ENCODE assay signal across 8 cellular contexts in the genomic region with DNA sequence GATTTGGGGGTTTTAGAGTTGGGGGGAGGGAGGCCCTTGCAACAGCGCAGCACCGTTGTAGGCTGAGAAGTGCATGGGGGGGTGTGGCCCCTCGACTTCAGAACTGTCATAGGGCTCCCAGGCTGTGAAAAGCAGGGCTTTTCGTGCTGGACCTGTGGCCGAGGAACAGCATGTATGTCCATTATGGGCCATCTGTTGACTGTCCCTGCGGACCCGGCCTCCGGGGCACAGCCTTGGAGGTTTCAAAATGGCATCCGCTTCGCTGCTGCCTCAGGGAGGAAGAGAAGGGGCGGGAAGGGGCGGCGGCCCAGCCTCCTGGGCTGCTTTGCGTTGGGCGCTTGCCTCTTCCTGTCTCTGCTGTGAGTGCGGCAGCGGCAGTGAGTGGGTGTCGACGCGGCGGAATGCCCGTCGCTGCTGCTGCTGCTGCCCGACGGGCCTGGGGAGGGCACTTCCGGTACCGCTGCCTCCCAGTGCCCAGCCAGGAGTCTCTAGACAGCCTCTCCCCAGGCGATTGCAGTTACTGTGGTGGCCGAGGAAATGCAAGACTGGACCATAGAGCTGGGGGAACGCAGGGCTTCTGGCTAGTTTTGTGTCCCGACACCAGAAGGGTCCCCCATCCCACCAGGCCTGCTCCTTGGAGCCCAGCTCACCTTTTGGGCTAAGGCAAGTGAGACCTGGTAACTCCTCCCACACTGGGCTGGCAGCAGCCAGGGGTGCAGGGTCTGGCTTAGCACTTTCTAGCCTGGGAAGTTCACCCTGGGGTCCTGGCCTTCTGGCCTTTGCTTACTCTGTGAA. TPM values are rescaled to one million over a fixed set of nuclear protein-coding genes. Genes with fewer than 3 reads are reported as not detected.
DNase-seq lines count a peak whose midpoint lies in the region; ATAC-seq, FAIRE-seq and TF ChIP-seq lines count a peak whose summit lies in the region.

No MANE protein-coding gene starts in this region.

- peak; percentile 33 for ATAC-seq in HG02885 (IDR thresholded peaks at IDR 0.05; ENCODE audit: poor library complexity, unreplicated experiment)

- H3K4me1 ChIP-seq in NT2/D1 (ENCODE audit: insufficient read depth, insufficient read length) = peaks cover 57% of the 10 kb centered on the region
- peaks cover 57 to 59% of the 10 kb centered on the region in 2 donors for H3K4me1 ChIP-seq in mucosa of rectum (ENCODE audit: control insufficient read depth in 2 of 2, insufficient read depth in 2 of 2, low read length in 2 of 2)

- H3K27me3 ChIP-seq in NT2/D1 (ENCODE audit: insufficient read depth, insufficient read length) (no peaks in the 10 kb centered on the region), mucosa of rectum (ENCODE audit: control insufficient read depth in 2 of 2, insufficient read depth in 2 of 2, low read length in 2 of 2) (no peaks in the 10 kb centered on the region)

- H3K36me3 ChIP-seq in NT2/D1 (ENCODE audit: insufficient read depth, insufficient read length, low read length) = peaks cover 43% of the 10 kb centered on the region
- peaks cover 0 to 3% of the 10 kb centered on the region in 2 donors for H3K36me3 ChIP-seq in mucosa of rectum (ENCODE audit: control insufficient read depth in 2 of 2, insufficient read depth in 2 of 2, low read length in 2 of 2)

- peak overlapping the region; percentile 78 to 91 for H3K27ac ChIP-seq in mucosa of rectum (ENCODE audit: low read depth in 2 of 2, low read length in 2 of 2)

- peak overlapping the region; percentile 98 for H3K9ac ChIP-seq in NT2/D1 (ENCODE audit: insufficient read length, low read depth)
- peak overlapping the region; percentile 74 to 94 for H3K9ac ChIP-seq in mucosa of rectum (ENCODE audit: low read depth in 1 of 2, low read length in 2 of 2)

- H3K4me3 ChIP-seq in NT2/D1 (ENCODE audit: insufficient read length, low read depth) = peak overlapping the region; percentile 96
- peak overlapping the region; percentile 62 for H3K4me3 ChIP-seq in epithelial cell of esophagus (ENCODE audit: low read length)
- H3K4me3 ChIP-seq in mucosa of rectum (ENCODE audit: low read length in 2 of 2) = peak overlapping the region; percentile 78 to 88

- TF ChIP-seq POLR2A in GM12891 (IDR thresholded peaks at IDR 0.05; ENCODE audit: low read depth, low read length) = peak; percentile 69

- H3K9me3 ChIP-seq in NT2/D1 (ENCODE audit: insufficient read depth, low read length) (no peaks in the 10 kb centered on the region), mucosa of rectum (ENCODE audit: control insufficient read depth in 2 of 2, low read length in 2 of 2) (no peaks in the 10 kb centered on the region)

- peak; percentile 99 for FAIRE-seq in GM12891 (lab: Jason Lieb, UNC)
- no peak for FAIRE-seq in D721Med (lab: Jason Lieb, UNC)

- TF ChIP-seq CTCF in epithelial cell of esophagus (IDR thresholded peaks at IDR 0.05; ENCODE audit: insufficient read depth, low read depth, low read length, missing control alignments) (no peak), D721Med (IDR thresholded peaks at IDR 0.05; ENCODE audit: insufficient read depth, missing control alignments) (no peak)

- DNase-seq in GM12891 (ENCODE audit: insufficient read length, low spot score) (peak; percentile 85), NT2/D1 (ENCODE audit: low read depth, low spot score) (no peak), epithelial cell of esophagus (ENCODE audit: low read depth) (peak; percentile 90), D721Med (ENCODE audit: insufficient read length, low spot score) (no peak)
- DNase-seq in activated CD8-positive, alpha-beta memory T cell treated with anti-CD3 and anti-CD28 coated beads, Interleukin-2, amount 50 U/mL, for 48 hours = peak; percentile 89
- DNase-seq in stimulated activated CD8-positive, alpha-beta memory T cell treated with anti-CD3 and anti-CD28 coated beads, Interleukin-4, amount 100 ng/mL, for 4 hours (ENCODE audit: low read depth in 2 of 2, low spot score in 1 of 2) = peak; percentile 56 to 78

TF ChIP-seq in GM12891, 5 proteins besides CTCF, POLR2A, EP300 and RAD21:
- TF ChIP-seq POU2F2 (IDR thresholded peaks at IDR 0.05; ENCODE audit: low read depth, low read length) (no peak; the same call in 1 of the 2 replicates), TAF1 (IDR thresholded peaks at IDR 0.05; ENCODE audit: low read depth, low read length) (peak; percentile 75), SPI1 (IDR thresholded peaks at IDR 0.05; ENCODE audit: low read depth, low read length) (peak; percentile 66), POLR2AphosphoS5 (IDR thresholded peaks at IDR 0.05; ENCODE audit: low read depth, low read length) (peak; percentile 69), PAX5 (IDR thresholded peaks at IDR 0.05; ENCODE audit: insufficient read depth, low read length, severe bottlenecking) (no peak)

RNA-seq across cellular contexts. Expression of a gene that starts 1.9 kb away (rescaled TPM):
- polyA plus RNA-seq in GM12891 (2012; ENCODE audit: low read depth, missing spikeins) = 177 TPM

RNA-seq across cellular contexts. Expression of a gene that starts 31.0 kb away (rescaled TPM):
- 0.35 TPM for polyA plus RNA-seq in GM12891 (2012; ENCODE audit: low read depth, missing spikeins)

RNA-seq across cellular contexts. Expression of a gene that starts 32.9 kb away (rescaled TPM):
- not detected for polyA plus RNA-seq in GM12891 (2012; ENCODE audit: low read depth, missing spikeins)

RNA-seq across cellular contexts. Expression of a gene that starts 40.9 kb away (rescaled TPM):
- polyA plus RNA-seq in GM12891 (2012; ENCODE audit: low read depth, missing spikeins) = not detected

RNA-seq across cellular contexts. Expression of a gene that starts 46.5 kb away (rescaled TPM):
- polyA plus RNA-seq in GM12891 (2012; ENCODE audit: low read depth, missing spikeins) = not detected

Comparison
In these comparisons a context has a peak if more than half of its experiments do, and no peak if none do; other contexts are left out.
1. DNase-seq: peak in GM12891 (single experiment), activated CD8-positive, alpha-beta memory T cell treated with anti-CD3 and anti-CD28 coated beads, Interleukin-2, amount 50 U/mL, for 48 hours (single experiment), epithelial cell of esophagus (single experiment) and stimulated activated CD8-positive, alpha-beta memory T cell treated with anti-CD3 and anti-CD28 coated beads, Interleukin-4, amount 100 ng/mL, for 4 hours (2 of 2); none in NT2/D1 (single experiment) and D721Med (single experiment).
2. Peak in every context shown above with its lines, with median percentiles within 50 percentile points of each other: H3K4me3 ChIP-seq.